Comparison of ENCODE assay signal across 7 cellular contexts in the genomic region with DNA sequence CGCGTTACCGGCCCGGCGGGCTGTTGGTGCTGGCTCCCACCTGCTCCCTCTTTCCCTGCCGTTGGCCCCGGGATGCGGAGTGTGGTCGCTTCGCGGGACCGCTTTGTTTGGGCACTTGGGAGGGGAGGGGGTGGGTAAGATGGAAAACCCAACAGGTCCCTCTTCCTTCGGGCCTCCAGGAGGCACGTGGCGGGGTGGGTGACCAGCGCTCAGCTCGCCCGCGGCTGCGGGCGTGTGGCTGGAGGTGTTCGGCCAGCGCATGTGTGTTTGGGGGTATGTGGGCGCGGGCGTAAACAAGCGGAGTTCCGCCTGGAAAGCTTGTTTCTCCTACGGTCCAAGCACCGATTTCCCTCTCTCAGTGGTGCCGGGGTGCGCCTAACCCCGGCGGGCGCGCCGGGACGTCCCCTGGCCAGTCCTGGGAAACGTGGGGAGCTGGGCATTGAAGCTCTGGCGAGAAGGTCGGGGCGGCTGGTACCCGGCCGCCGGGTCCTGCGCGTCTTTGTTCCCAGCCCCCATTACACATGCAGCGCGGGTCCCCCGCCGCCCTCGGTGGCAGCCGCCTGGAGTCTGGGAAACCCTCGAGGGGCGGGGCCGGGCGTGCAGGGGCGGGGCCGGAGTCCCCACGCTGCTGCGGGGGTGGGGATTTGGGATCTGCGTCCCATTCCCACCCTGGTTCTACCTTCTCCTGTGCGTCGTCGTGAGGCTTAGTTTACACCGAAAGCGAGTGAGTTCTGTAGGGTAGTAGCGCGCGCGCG. TPM values are rescaled to one million over a fixed set of nuclear protein-coding genes. Genes with fewer than 3 reads are reported as not detected.
DNase-seq lines count a peak whose midpoint lies in the region; ATAC-seq, FAIRE-seq and TF ChIP-seq lines count a peak whose summit lies in the region.

No MANE protein-coding gene starts in this region.

- H3K27ac Mint-ChIP-seq in activated naive CD4-positive, alpha-beta T cell treated with anti-CD3 and anti-CD28 coated beads for 36 hours, result no peak overlapping the region
- peak overlapping the region; percentile 100 for H3K27ac Mint-ChIP-seq in neural crest cell (ENCODE audit: unreplicated experiment)

- peaks cover 0 to 22% of the 10 kb centered on the region in 2 donors for H3K4me1 ChIP-seq in uterus

- H3K4me3 ChIP-seq in GM12875 (ENCODE audit: low read depth, low read length) (peak overlapping the region; percentile 80), uterus (peak overlapping the region; percentile 54 to 98)

- H3K27me3 Mint-ChIP-seq in activated naive CD4-positive, alpha-beta T cell treated with anti-CD3 and anti-CD28 coated beads for 36 hours (ENCODE audit: low read depth), result no peaks in the 10 kb centered on the region
- peaks cover 7% of the 10 kb centered on the region for H3K27me3 Mint-ChIP-seq in neural crest cell (ENCODE audit: low read depth)

- CTCF ChIA-PET in activated naive CD4-positive, alpha-beta T cell treated with anti-CD3 and anti-CD28 coated beads for 36 hours (lab: Charles Lee), result interaction anchor here (1.5 to 1.6 kb wide), 3 partner anchors 25 to 111 kb away, joined by 3 to 6 read pairs (median 6); a partner anchor contains a TSS

- DNase-seq in NCI-H82 treated with DMSO at 0.1 percent for 48 hours (lab: John Stamatoyannopoulos, UW; ENCODE audit: unreplicated experiment) (peak; percentile 13), frontal cortex (ENCODE audit: low spot score in 2 of 2) (peak; percentile 75 to 76), neural crest cell (ENCODE audit: low read depth, low spot score) (peak; percentile 69), uterus (peak; percentile 79)
- DNase-seq in activated naive CD4-positive, alpha-beta T cell treated with anti-CD3 and anti-CD28 coated beads for 36 hours, result no peak

- intact Hi-C loops in activated naive CD4-positive, alpha-beta T cell treated with anti-CD3 and anti-CD28 coated beads for 36 hours (cut with micrococcal nuclease), result loop anchor here (1.0 to 5.0 kb wide), 5 partner anchors 109 to 460 kb away; a partner anchor contains a TSS
- intact Hi-C loops in uterus (cut with DNase I; ENCODE audit: low total_unique reads), result no loop called here

- no peaks in the 10 kb centered on the region for H3K36me3 ChIP-seq in uterus

- ATAC-seq in HG03175 (IDR thresholded peaks at IDR 0.05; ENCODE audit: unreplicated experiment), result peak; percentile 45

- peaks cover 2% of the 10 kb centered on the region for H3K4me1 Mint-ChIP-seq in activated naive CD4-positive, alpha-beta T cell treated with anti-CD3 and anti-CD28 coated beads for 36 hours (ENCODE audit: low read depth)
- peaks cover 46% of the 10 kb centered on the region for H3K4me1 Mint-ChIP-seq in neural crest cell

- H3K27me3 ChIP-seq in uterus, result no peaks in the 10 kb centered on the region

- no peak for FAIRE-seq in frontal cortex (lab: Jason Lieb, UNC)

- no peaks in the 10 kb centered on the region for H3K9me3 ChIP-seq in uterus

- H3K4me3 Mint-ChIP-seq in activated naive CD4-positive, alpha-beta T cell treated with anti-CD3 and anti-CD28 coated beads for 36 hours, result peak overlapping the region; percentile 96
- peak overlapping the region; percentile 99 for H3K4me3 Mint-ChIP-seq in neural crest cell

- TF ChIP-seq POLR2A in uterus (IDR thresholded peaks at IDR 0.05), result peak; percentile 14 to 31

- TF ChIP-seq CTCF in GM12875 (IDR thresholded peaks at IDR 0.05; ENCODE audit: borderline replicate concordance, insufficient read depth, low read depth, low read length), result no peak
- TF ChIP-seq CTCF in neural crest cell (conservative IDR thresholded peaks at IDR 0.05), result no peak
- TF ChIP-seq CTCF in uterus (IDR thresholded peaks at IDR 0.05), result no peak

- H3K27ac ChIP-seq in uterus, result peak overlapping the region; percentile 87 to 94

- H3K9me3 Mint-ChIP-seq in activated naive CD4-positive, alpha-beta T cell treated with anti-CD3 and anti-CD28 coated beads for 36 hours, result peaks cover 4% of the 10 kb centered on the region
- peaks cover 4% of the 10 kb centered on the region for H3K9me3 Mint-ChIP-seq in neural crest cell

- peaks cover 3% of the 10 kb centered on the region for H3K36me3 Mint-ChIP-seq in activated naive CD4-positive, alpha-beta T cell treated with anti-CD3 and anti-CD28 coated beads for 36 hours (ENCODE audit: low read depth)
- H3K36me3 Mint-ChIP-seq in neural crest cell (ENCODE audit: low read depth), result peaks cover 7% of the 10 kb centered on the region

RNA-seq across cellular contexts. Expression of a gene that starts 1.4 kb away (rescaled TPM):
- total RNA-seq in activated naive CD4-positive, alpha-beta T cell treated with anti-CD3 and anti-CD28 coated beads for 36 hours, result 1 to 10 TPM; 6.5 to 6.9 TPM
- total RNA-seq in frontal cortex (44.0 TPM), neural crest cell (77.1 and 79.1 TPM in 2 replicates), uterus (10 to 100 TPM in 2 of 4 donors, 1 to 10 TPM in 2; 3.1 to 13.8 (median 9.4) TPM)

RNA-seq across cellular contexts. Expression of a gene that starts 41.1 kb away (rescaled TPM):
- total RNA-seq in activated naive CD4-positive, alpha-beta T cell treated with anti-CD3 and anti-CD28 coated beads for 36 hours, result 10 to 100 TPM; 15.9 to 17.3 TPM
- 13.5 TPM for total RNA-seq in frontal cortex
- 26.2 and 26.5 TPM in 2 replicates for total RNA-seq in neural crest cell
- 10 to 100 TPM in 2 of 4 donors, 1 to 10 TPM in 2; 6.2 to 22.8 (median 13.8) TPM for total RNA-seq in uterus
